ENCODE assay signal across 16 cellular contexts in genomic region chr16:11004351-11004750, GRCh38. TPM values are rescaled to one million over a fixed set of nuclear protein-coding genes. Genes with fewer than 3 reads are reported as not detected.
DNase-seq lines count a peak whose midpoint lies in the region; ATAC-seq and TF ChIP-seq lines count a peak whose summit lies in the region.
"Had no signal": no experiment of that assay in that cellular context is flagged by ENCODE, and none has a peak within 500 bp of the region (broad histone marks: within the 10 kb centered on the region; RNA-seq: fewer than 3 reads in every experiment).

No MANE protein-coding gene starts in this region.

- intact Hi-C loops in left ventricle myocardium superior (cut with micrococcal nuclease) = no loop called here
- intact Hi-C loops in heart left ventricle (cut with DNase I) = no loop called here
- intact Hi-C loops in thyroid gland (cut with DNase I) = no loop called here

- H3K27ac ChIP-seq in heart left ventricle (no peak overlapping the region), thyroid gland (peak overlapping the region; percentile 64 to 86 (median 78)), caudate nucleus (ENCODE audit: low read depth, low read length) (no peak overlapping the region)
- H3K27ac ChIP-seq: A549 had no signal

- H3K27me3 ChIP-seq in heart left ventricle (no peaks in the 10 kb centered on the region), thyroid gland (no peaks in the 10 kb centered on the region)

- H3K36me3 ChIP-seq in heart left ventricle = peaks cover 0 to 61% (median 23%) of the 10 kb centered on the region in 9 donors
- H3K36me3 ChIP-seq in thyroid gland = peaks cover 0 to 9% of the 10 kb centered on the region in 2 donors
- H3K36me3 ChIP-seq: thoracic aorta had no signal

- peak; percentile 20 for ATAC-seq in left ventricle myocardium superior
- ATAC-seq in heart left ventricle = no peak
- ATAC-seq: A549 had no signal

- H3K9me3 ChIP-seq in heart left ventricle (no peaks in the 10 kb centered on the region), thyroid gland (no peaks in the 10 kb centered on the region)
- H3K9me3 ChIP-seq: A549, thoracic aorta had no signal

- DNase-seq in left ventricle myocardium superior (no peak), heart left ventricle (no peak), astrocyte of the spinal cord (ENCODE audit: low read depth, low spot score) (peak; percentile 33), iris pigment epithelial cell (ENCODE audit: low read depth) (peak; percentile 52), thyroid gland (peak; percentile 58 to 65), caudate nucleus (lab: John Stamatoyannopoulos, UW) (no peak), NCI-H1694 (lab: John Stamatoyannopoulos, UW) (no peak), KG1 (lab: John Stamatoyannopoulos, UW) (no peak)
- DNase-seq: activated CD4-positive, CD25-positive, alpha-beta regulatory T cell; activated naive CD4-positive, alpha-beta T cell treated with anti-CD3 and anti-CD28 coated beads for 36 hours; central memory CD4-positive, alpha-beta T cell; COR-L47; NCI-H2029; NCI-H748 treated with DMSO at 0.1 percent for 48 hours had no signal

- 89 to 98% (median 93%) methylated on average over 4 of the region's 4 CpGs for WGBS in heart left ventricle, 4 donors
- 53 to 65% methylated on average over 4 of the region's 4 CpGs for WGBS in thyroid gland, 2 donors

- in situ Hi-C loops in astrocyte of the spinal cord (cut with HindIII; ENCODE audit: low sequenced_read_pairs) = no loop called here

- TF ChIP-seq CTCF in heart left ventricle (IDR thresholded peaks at IDR 0.05) (no peak), astrocyte of the spinal cord (IDR thresholded peaks at IDR 0.05; ENCODE audit: low read depth, low read length) (no peak), thyroid gland (IDR thresholded peaks at IDR 0.05) (no peak)

- TF ChIP-seq POLR2A in heart left ventricle (IDR thresholded peaks at IDR 0.05) (no peak), thyroid gland (IDR thresholded peaks at IDR 0.05) (no peak)

- H3K4me3 ChIP-seq in heart left ventricle (no peak overlapping the region), astrocyte of the spinal cord (ENCODE audit: low read depth, low read length) (no peak overlapping the region), thyroid gland (replicated peaks in 1 of 3) (no peak overlapping the region)
- H3K4me3 ChIP-seq: A549, thoracic aorta had no signal

- H3K4me1 ChIP-seq in heart left ventricle (peaks cover 0 to 4% (median 0%) of the 10 kb centered on the region in 12 donors), thyroid gland (peaks cover 16 to 41% of the 10 kb centered on the region in 2 donors)
- H3K4me1 ChIP-seq: A549 had no signal

RNA-seq across cellular contexts. Expression of gene CLEC16A, which starts 60.0 kb away (rescaled TPM):
- 20.6 TPM for total RNA-seq in left ventricle myocardium superior
- total RNA-seq in heart left ventricle = 10 to 100 TPM; 20.3 to 41.1 (median 23.7) TPM
- polyA plus RNA-seq in heart left ventricle = 10 to 100 TPM; 13.8 to 28.5 TPM
- 10 to 100 TPM; 29.5 to 58.8 (median 48.4) TPM for total RNA-seq in thyroid gland

Comparison
In these comparisons a context has a peak if more than half of its experiments do, and no peak if none do; other contexts are left out.
1. DNase-seq: peak in astrocyte of the spinal cord (single experiment), iris pigment epithelial cell (single experiment) and thyroid gland (2 of 2); none in left ventricle myocardium superior (single experiment), heart left ventricle (0 of 5), caudate nucleus (0 of 61), NCI-H1694 (single experiment) and KG1 (single experiment).
2. H3K27ac ChIP-seq: peak in thyroid gland (3 of 3); none in heart left ventricle (0 of 12) and caudate nucleus (single experiment).